12 cellular contexts compared by ENCODE assay signal in genomic region chr10:22647244-22647643, GRCh38.
A peak's percentile ranks its signal among the peaks of the same experiment; 100 is the strongest.
DNase-seq lines count a peak whose midpoint lies in the region; ATAC-seq, FAIRE-seq and TF ChIP-seq lines count a peak whose summit lies in the region.
"Had no signal": no experiment of that assay in that cellular context is flagged by ENCODE, and none has a peak within 500 bp of the region (broad histone marks: within the 10 kb centered on the region; RNA-seq: fewer than 3 reads in every experiment).

No MANE protein-coding gene starts in this region.

- no peaks in the 10 kb centered on the region for H3K27me3 Mint-ChIP-seq in T-helper 17 cell

- CTCF ChIA-PET in endothelial cell of umbilical vein (lab: Charles Lee) (interaction anchor here (1.1 kb wide), 1 partner anchor 10 kb away, joined by 3 read pairs; no protein-coding TSS in a partner anchor), A673 (lab: Charles Lee) (no interaction called here)

- no peak for TF ChIP-seq CTCF in endothelial cell of umbilical vein (IDR thresholded peaks at IDR 0.05; ENCODE audit: extremely low read depth in 1 of 2, insufficient read depth in 1 of 2, low read depth in 1 of 2, low read length in 2 of 2)
- no peak for TF ChIP-seq CTCF in ovary (IDR thresholded peaks at IDR 0.05)
- TF ChIP-seq CTCF in A673 (conservative IDR thresholded peaks at IDR 0.05; ENCODE audit: low read depth, low read length) = no peak

- peaks cover 2% of the 10 kb centered on the region for H3K79me2 ChIP-seq in endothelial cell of umbilical vein (ENCODE audit: control insufficient read depth, insufficient read depth, low read length)

- FAIRE-seq in GM12892 (lab: Jason Lieb, UNC) (peak; percentile 83), endothelial cell of umbilical vein (lab: Jason Lieb, UNC) (no peak), small intestine (lab: Jason Lieb, UNC) (no peak)
- FAIRE-seq: urothelium cell line had no signal

- H3K4me1 ChIP-seq in endothelial cell of umbilical vein (ENCODE audit: control insufficient read depth, extremely low read depth, insufficient read depth, low read length) = peaks cover 34% of the 10 kb centered on the region
- peaks cover 0 to 22% of the 10 kb centered on the region in 2 donors for H3K4me1 ChIP-seq in small intestine (ENCODE audit: control insufficient read depth in 2 of 2, insufficient read depth in 1 of 2, low read depth in 1 of 2, low read length in 1 of 2)
- H3K4me1 ChIP-seq in ovary (ENCODE audit: insufficient read depth) = peaks cover 4% of the 10 kb centered on the region
- H3K4me1 ChIP-seq in A673 (ENCODE audit: insufficient read depth, low read length, poor library complexity, severe bottlenecking) = peaks cover 38% of the 10 kb centered on the region

- peak overlapping the region; percentile 91 for H3K4me3 Mint-ChIP-seq in T-helper 17 cell

- no peak overlapping the region for H2AFZ ChIP-seq in endothelial cell of umbilical vein (ENCODE audit: low read depth, low read length)

- DNase-seq in GM12892 (ENCODE audit: insufficient read length) (no peak), T-helper 17 cell (no peak), endothelial cell of umbilical vein (ENCODE audit: low read depth, low spot score) (no peak), small intestine (no peak), ovary (no peak), A673 (ENCODE audit: low spot score) (no peak)
- DNase-seq: central memory CD4-positive, alpha-beta T cell; DMS79; foreskin keratinocyte; NCI-H1694 treated with DMSO at 0.1 percent for 48 hours had no signal

- ATAC-seq in T-helper 17 cell (no peak), GM19324 (IDR thresholded peaks at IDR 0.05; ENCODE audit: low FRiP score, unreplicated experiment) (no peak)
- ATAC-seq: foreskin keratinocyte had no signal

- BruUV-seq in endothelial cell of umbilical vein (replicated peaks; lab: Mats Ljungman, UMichigan) = no TSS peak
- BruUV-seq in A673 (replicated peaks; lab: Mats Ljungman, UMichigan) = no TSS peak

- H3K4me2 ChIP-seq in endothelial cell of umbilical vein (ENCODE audit: insufficient read depth, low read length) = peak overlapping the region; percentile 89

- no peak for TF ChIP-seq POLR2A in GM12892 (IDR thresholded peaks at IDR 0.05; ENCODE audit: low read depth, low read length)
- no peak for TF ChIP-seq POLR2A in endothelial cell of umbilical vein (IDR thresholded peaks at IDR 0.05; ENCODE audit: low read depth, low read length)
- TF ChIP-seq POLR2A in ovary (IDR thresholded peaks at IDR 0.05) = no peak

- POLR2A ChIA-PET in endothelial cell of umbilical vein (lab: Charles Lee) = no interaction called here
- POLR2A ChIA-PET in A673 (lab: Charles Lee; ENCODE audit: low non-redundant PET) = no interaction called here

- H3K9me1 ChIP-seq in endothelial cell of umbilical vein (replicated peaks; ENCODE audit: control insufficient read depth, extremely low read depth, insufficient read depth, low read length) = no peaks in the 10 kb centered on the region

- H4K20me1 ChIP-seq in endothelial cell of umbilical vein (replicated peaks; ENCODE audit: control insufficient read depth, extremely low read depth, insufficient read depth, low read length) = no peaks in the 10 kb centered on the region

- H3K36me3 ChIP-seq in endothelial cell of umbilical vein (ENCODE audit: control insufficient read depth in 2 of 2, extremely low read depth in 1 of 2, insufficient read depth in 2 of 2, low read length in 2 of 2) = no peaks in the 10 kb centered on the region
- no peaks in the 10 kb centered on the region for H3K36me3 ChIP-seq in small intestine (ENCODE audit: control insufficient read depth in 2 of 2, insufficient read depth in 2 of 2, low read length in 2 of 2)
- H3K36me3 ChIP-seq in ovary = no peaks in the 10 kb centered on the region
- no peaks in the 10 kb centered on the region for H3K36me3 ChIP-seq in A673 (ENCODE audit: insufficient read depth, low read length, poor library complexity, severe bottlenecking)

- H3K9me3 ChIP-seq in T-helper 17 cell (ENCODE audit: control insufficient read depth, low read length, poor library complexity, severe bottlenecking) = no peaks in the 10 kb centered on the region
- no peaks in the 10 kb centered on the region for H3K9me3 ChIP-seq in endothelial cell of umbilical vein (replicated peaks; ENCODE audit: control insufficient read depth, insufficient read depth, low read length)
- no peaks in the 10 kb centered on the region for H3K9me3 ChIP-seq in small intestine (ENCODE audit: control insufficient read depth, low read depth)
- no peaks in the 10 kb centered on the region for H3K9me3 ChIP-seq in ovary
- no peaks in the 10 kb centered on the region for H3K9me3 ChIP-seq in A673 (ENCODE audit: low read depth, low read length, poor library complexity, severe bottlenecking)

- H3K9ac ChIP-seq in endothelial cell of umbilical vein (replicated peaks; ENCODE audit: extremely low read depth, insufficient read depth, low read length) = peak overlapping the region; percentile 48

- H3K27ac Mint-ChIP-seq in T-helper 17 cell = peak overlapping the region; percentile 99

- H3K4me3 ChIP-seq in endothelial cell of umbilical vein (replicated peaks in 1 of 3; ENCODE audit: insufficient read depth in 1 of 3, low read depth in 1 of 3, low read length in 3 of 3) = peak overlapping the region in 1 of 3 experiments; percentile 28
- H3K4me3 ChIP-seq in small intestine (ENCODE audit: low read depth in 1 of 2, low read length in 2 of 2) = no peak overlapping the region
- H3K4me3 ChIP-seq in ovary = no peak overlapping the region
- no peak overlapping the region for H3K4me3 ChIP-seq in A673 (ENCODE audit: low read depth, low read length, poor library complexity, severe bottlenecking)

- H3K27me3 ChIP-seq in endothelial cell of umbilical vein (ENCODE audit: control insufficient read depth in 2 of 2, insufficient read depth in 2 of 2, low read length in 2 of 2) = no peaks in the 10 kb centered on the region
- H3K27me3 ChIP-seq in small intestine (ENCODE audit: control insufficient read depth in 2 of 2, insufficient read depth in 2 of 2, low read length in 2 of 2) = no peaks in the 10 kb centered on the region
- no peaks in the 10 kb centered on the region for H3K27me3 ChIP-seq in ovary
- H3K27me3 ChIP-seq in A673 (replicated peaks; ENCODE audit: insufficient read depth, low read depth, low read length, poor library complexity) = no peaks in the 10 kb centered on the region
- H3K27me3 ChIP-seq: foreskin keratinocyte had no signal

- 65 to 84% (median 71%) methylated on average over 5 of the region's 5 CpGs for WGBS in small intestine, 3 donors
- 74 to 77% (median 75%) methylated on average over 5 of the region's 5 CpGs for WGBS in ovary, 3 donors

- peaks cover 3% of the 10 kb centered on the region for H3K36me3 Mint-ChIP-seq in T-helper 17 cell (ENCODE audit: low read depth)

- TF ChIP-seq EP300 in ovary (IDR thresholded peaks at IDR 0.05) = no peak

- dilution Hi-C loops in endothelial cell of umbilical vein (cut with MboI; ENCODE audit: extremely low pct_ligation_motif_present, low sequenced_read_pairs) = no loop called here

- H3K27ac ChIP-seq in endothelial cell of umbilical vein (ENCODE audit: insufficient read depth, low read depth, low read length) = peak overlapping the region; percentile 66
- peak overlapping the region; percentile 44 to 63 for H3K27ac ChIP-seq in small intestine (ENCODE audit: low read depth in 1 of 2, low read length in 1 of 2)
- H3K27ac ChIP-seq in ovary = no peak overlapping the region
- H3K27ac ChIP-seq in A673 (ENCODE audit: low read depth, low read length, poor library complexity, severe bottlenecking) = no peak overlapping the region
- H3K27ac ChIP-seq: foreskin keratinocyte had no signal

- intact Hi-C loops in endothelial cell of umbilical vein (cut with micrococcal nuclease) (no loop called here), ovary (cut with DNase I) (no loop called here), A673 (cut with micrococcal nuclease; ENCODE audit: unreplicated experiment) (no loop called here)

- H3K4me1 Mint-ChIP-seq in T-helper 17 cell = peaks cover 76% of the 10 kb centered on the region

TF ChIP-seq in endothelial cell of umbilical vein, 7 proteins besides CTCF, POLR2A, EP300 and RAD21:
- TF ChIP-seq FOS (IDR thresholded peaks at IDR 0.05; ENCODE audit: borderline replicate concordance, insufficient read depth, low read length) (no peak), EZH2 (IDR thresholded peaks at IDR 0.05; ENCODE audit: borderline replicate concordance, low read depth, low read length, severe bottlenecking) (no peak), MYC (IDR thresholded peaks at IDR 0.05; ENCODE audit: low read depth, low read length) (no peak), POLR2AphosphoS5 (IDR thresholded peaks at IDR 0.05; ENCODE audit: insufficient read depth, low read depth, low read length) (no peak), JUN (IDR thresholded peaks at IDR 0.05; ENCODE audit: borderline replicate concordance, insufficient read depth, insufficient read length, low read depth) (no peak), GATA2 (IDR thresholded peaks at IDR 0.05; ENCODE audit: insufficient read depth, insufficient read length, low read depth, low read length) (no peak)
- TF ChIP-seq, protein P1, sequence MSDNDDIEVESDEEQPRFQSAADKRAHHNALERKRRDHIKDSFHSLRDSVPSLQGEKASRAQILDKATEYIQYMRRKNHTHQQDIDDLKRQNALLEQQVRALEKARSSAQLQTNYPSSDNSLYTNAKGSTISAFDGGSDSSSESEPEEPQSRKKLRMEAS (IDR thresholded peaks at IDR 0.05; ENCODE audit: insufficient read depth, insufficient read length) = no peak

Comparison
In these comparisons a context has a peak if more than half of its experiments do, and no peak if none do; other contexts are left out.
1. H3K27ac ChIP-seq: peak in endothelial cell of umbilical vein (single experiment) and small intestine (2 of 2); none in ovary (0 of 2) and A673 (single experiment).